ENCODE assay signal across 31 cellular contexts in genomic region chr4:187224560-187224959, GRCh38.
"Had no signal": no experiment of that assay in that cellular context is flagged by ENCODE, and none has a peak within 500 bp of the region (broad histone marks: within the 10 kb centered on the region; RNA-seq: fewer than 3 reads in every experiment).

No MANE protein-coding gene starts in this region.

- H3K36me3 ChIP-seq: adrenal gland, ascending aorta, cardiac muscle cell had no signal

- H3K27me3 ChIP-seq: adrenal gland, ascending aorta, cardiac muscle cell had no signal

- ATAC-seq: activated CD8-positive, alpha-beta T cell treated with anti-CD3 and anti-CD28 coated beads for 36 hours; activated naive CD4-positive, alpha-beta T cell treated with anti-CD3 and anti-CD28 coated beads, Interleukin-2, amount 50 U/mL, for 72 hours; activated T-cell treated with anti-CD3 and anti-CD28 coated beads, Interleukin-2, amount 50 U/mL, for 4 hours; activated T-cell treated with anti-CD3 and anti-CD28 coated beads, Interleukin-2, amount 50 U/mL, for 72 hours; activated T-helper 17 cell treated with anti-CD3 and anti-CD28 coated beads, Interleukin-2, amount 50 U/mL, for 72 hours had no signal

- H3K9me3 ChIP-seq: adrenal gland, ascending aorta had no signal

- DNase-seq: activated B cell treated with CpG ODN at 0.5 μM for 24 hours; activated CD4-positive, alpha-beta memory T cell treated with anti-CD3 and anti-CD28 coated beads for 36 hours; activated CD4-positive, alpha-beta T cell treated with anti-CD3 and anti-CD28 coated beads for 4 hours; activated CD4-positive, alpha-beta T cell treated with anti-CD3 and anti-CD28 coated beads, Interleukin-2, amount 10 ng/mL, durations not matched to agents 24 days and 14 days; activated CD4-positive, alpha-beta T cell treated with anti-CD3 and anti-CD28 coated beads, Interleukin-2, amount 50 U/mL, for 1 hour; activated CD4-positive, alpha-beta T cell treated with anti-CD3 and anti-CD28 coated beads, Interleukin-2, amount 50 U/mL, for 4 hours; activated CD4-positive, CD25-positive, alpha-beta regulatory T cell treated with anti-CD3 and anti-CD28 coated beads, Interleukin-2, amount 50 U/mL, for 72 hours; activated CD8-positive, alpha-beta memory T cell treated with anti-CD3 and anti-CD28 coated beads, Interleukin-2, amount 50 U/mL, for 4 hours; activated CD8-positive, alpha-beta T cell treated with anti-CD3 and anti-CD28 coated beads for 36 hours; activated effector memory CD4-positive, alpha-beta T cell treated with anti-CD3 and anti-CD28 coated beads, Interleukin-2, amount 50 U/mL, for 16 hours; activated gamma-delta T cell treated with Interleukin-2 at 50 U/mL for 16 hours; activated naive CD4-positive, alpha-beta T cell; activated naive CD4-positive, alpha-beta T cell treated with anti-CD3 and anti-CD28 coated beads for 36 hours; activated naive CD4-positive, alpha-beta T cell treated with anti-CD3 and anti-CD28 coated beads, Interleukin-2, amount 50 U/mL, for 16 hours; activated naive CD8-positive, alpha-beta T cell treated with anti-CD3 and anti-CD28 coated beads for 36 hours; activated T-cell treated with anti-CD3 and anti-CD28 coated beads for 4 hours; activated T-cell treated with anti-CD3 and anti-CD28 coated beads, Interleukin-2, amount 50 U/mL, for 1 hour; activated T-cell treated with anti-CD3 and anti-CD28 coated beads, Interleukin-2, amount 50 U/mL, for 4 hours; activated T-cell treated with anti-CD3 and anti-CD28 coated beads, Interleukin-2, amount 50 U/mL, for 72 hours; adrenal gland; amniotic stem cell; cerebellar nuclear complex; T-helper 2 cell; T-helper 9 cell had no signal

- H3K27ac ChIP-seq: adrenal gland, ascending aorta, cardiac muscle cell, VCaP had no signal

- H3K4me1 ChIP-seq: adrenal gland, ascending aorta had no signal

- FAIRE-seq: bronchial epithelial cell, TTC549 had no signal

- H3K4me3 ChIP-seq: adrenal gland, ascending aorta, cardiac muscle cell had no signal
